ENCODE assay signal across 18 cellular contexts in the genomic region with DNA sequence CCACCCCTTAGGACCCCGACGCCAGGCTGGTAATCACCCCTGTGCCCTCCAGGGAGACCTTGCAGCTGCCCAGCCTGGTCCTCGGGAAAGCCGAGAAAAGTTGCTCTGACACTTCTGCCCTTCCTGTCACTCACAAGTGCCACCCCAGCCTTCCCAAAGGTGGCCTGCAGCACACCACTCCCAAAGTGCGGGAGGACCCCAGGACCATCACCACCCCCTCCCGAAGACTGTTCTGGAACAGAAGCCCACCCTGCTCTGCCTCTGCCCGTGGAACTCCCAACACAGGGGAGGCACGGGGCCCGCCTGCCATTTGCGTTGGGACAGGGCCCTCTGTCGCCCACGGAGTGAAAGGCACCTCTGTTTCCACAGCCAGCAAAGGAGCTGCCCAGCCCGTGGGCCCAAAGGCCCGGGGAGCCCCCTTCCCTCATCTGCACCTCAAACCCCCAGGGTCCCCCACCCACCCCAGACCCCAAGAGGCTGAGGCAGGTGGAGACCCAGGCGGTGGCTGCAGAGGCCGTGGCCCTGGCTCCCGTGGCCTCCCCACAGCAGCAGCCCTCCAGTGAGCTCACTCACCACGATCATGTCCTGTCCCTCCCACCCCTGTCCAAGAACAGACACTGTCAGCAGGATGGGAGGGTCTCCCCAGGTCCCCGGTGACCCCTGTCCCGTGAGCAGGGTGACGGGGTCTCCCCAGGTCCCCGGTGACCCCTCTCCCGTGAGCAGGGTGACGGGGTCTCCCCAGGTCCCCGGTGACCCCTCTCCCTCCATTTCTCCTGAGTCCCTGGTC. TPM values are rescaled to one million over a fixed set of nuclear protein-coding genes. Genes with fewer than 3 reads are reported as not detected.
A peak's percentile ranks its signal among the peaks of the same experiment; 100 is the strongest.
DNase-seq lines count a peak whose midpoint lies in the region; FAIRE-seq and TF ChIP-seq lines count a peak whose summit lies in the region.
"Had no signal": no experiment of that assay in that cellular context is flagged by ENCODE, and none has a peak within 500 bp of the region (broad histone marks: within the 10 kb centered on the region; RNA-seq: fewer than 3 reads in every experiment).

No MANE protein-coding gene starts in this region.

- no peak overlapping the region for H3K4me3 ChIP-seq in kidney (ENCODE audit: low read length in 2 of 2)
- no peak overlapping the region for H3K4me3 ChIP-seq in sigmoid colon
- no peak overlapping the region for H3K4me3 ChIP-seq in brain microvascular endothelial cell (ENCODE audit: low read depth, low read length)

- DNase-seq in activated effector memory CD4-positive, alpha-beta T cell treated with anti-CD3 and anti-CD28 coated beads, Interleukin-2, amount 50 U/mL, for 16 hours: peak; percentile 50
- no peak for DNase-seq in activated effector memory CD4-positive, alpha-beta T cell treated with Interleukin-2 at 50 U/mL for 16 hours
- DNase-seq in kidney (peak; percentile 73), sigmoid colon (peak; percentile 34), SK-N-DZ (ENCODE audit: low spot score) (no peak), NCI-H2196 (lab: John Stamatoyannopoulos, UW; ENCODE audit: unreplicated experiment) (no peak), AG08395 (ENCODE audit: low spot score) (no peak), brain microvascular endothelial cell (no peak)
- DNase-seq: Calu3; CD4-positive, alpha-beta T cell; KBM-7; NCI-H1105; NCI-H187 treated with DMSO at 0.1 percent for 48 hours; NCI-H774; SK-N-SH had no signal

- H3K9me3 ChIP-seq in kidney (ENCODE audit: control insufficient read depth in 1 of 2, low read length in 2 of 2) (no peaks in the 10 kb centered on the region), sigmoid colon (no peaks in the 10 kb centered on the region)
- H3K9me3 ChIP-seq: SK-N-SH had no signal

- no peaks in the 10 kb centered on the region for H3K36me3 ChIP-seq in kidney (ENCODE audit: control insufficient read depth in 1 of 2, insufficient read depth in 2 of 2, low read length in 2 of 2)
- H3K36me3 ChIP-seq in sigmoid colon: no peaks in the 10 kb centered on the region
- H3K36me3 ChIP-seq in brain microvascular endothelial cell (replicated peaks): no peaks in the 10 kb centered on the region

- no peak overlapping the region for H3K9ac ChIP-seq in kidney (ENCODE audit: low read length in 2 of 2)
- H3K9ac ChIP-seq: SK-N-SH had no signal

- peaks cover 0 to 22% (median 0%) of the 10 kb centered on the region in 3 donors for H3K27me3 ChIP-seq in sigmoid colon
- no peaks in the 10 kb centered on the region for H3K27me3 ChIP-seq in brain microvascular endothelial cell (replicated peaks)

- in situ Hi-C loops in brain microvascular endothelial cell (cut with HindIII; ENCODE audit: low pct_ligation_motif_present, low sequenced_read_pairs): no loop called here

- FAIRE-seq in kidney (lab: Jason Lieb, UNC): no peak
- FAIRE-seq: A204.1, GM12891 had no signal

- intact Hi-C loops in kidney (cut with DNase I) (no loop called here), sigmoid colon (cut with DNase I) (no loop called here)

- TF ChIP-seq POLR2A in sigmoid colon (IDR thresholded peaks at IDR 0.05): no peak

- TF ChIP-seq CTCF in kidney (IDR thresholded peaks at IDR 0.05; ENCODE audit: borderline replicate concordance, extremely low read depth, insufficient read depth): no peak
- no peak for TF ChIP-seq CTCF in sigmoid colon (IDR thresholded peaks at IDR 0.05)
- TF ChIP-seq CTCF in brain microvascular endothelial cell (IDR thresholded peaks at IDR 0.05; ENCODE audit: low read depth, low read length, missing control alignments): no peak

- TF ChIP-seq EP300 in sigmoid colon (IDR thresholded peaks at IDR 0.05): no peak

- no peaks in the 10 kb centered on the region for H3K4me1 ChIP-seq in kidney (ENCODE audit: control insufficient read depth in 1 of 2, insufficient read depth in 1 of 2, low read depth in 1 of 2, low read length in 2 of 2)
- H3K4me1 ChIP-seq in sigmoid colon: no peaks in the 10 kb centered on the region

- WGBS in sigmoid colon, 2 donors: 86 to 90% methylated on average over 25 of the region's 25 CpGs

- H3K27ac ChIP-seq in kidney (ENCODE audit: low read depth in 2 of 2, low read length in 2 of 2) (no peak overlapping the region), sigmoid colon (no peak overlapping the region), brain microvascular endothelial cell (no peak overlapping the region)
- H3K27ac ChIP-seq: HL-60 had no signal

RNA-seq across cellular contexts. Expression of gene PPP2R2D, which starts 47.8 kb away (rescaled TPM):
- total RNA-seq in kidney (28.3 TPM), sigmoid colon (10 to 100 TPM; 22.7 to 44.0 (median 34.6) TPM)
- polyA plus RNA-seq in kidney (ENCODE audit: insufficient read depth, low read depth, low replicate concordance) (34.8 TPM), sigmoid colon (10 to 100 TPM; 18.4 to 23.8 (median 22.8) TPM)
- 28.5 and 36.9 TPM in 2 replicates for polyA plus RNA-seq in SK-N-DZ (2014; cell fraction: cytosol; rRNA removed)
- 51.0 and 68.0 TPM in 2 replicates for polyA plus RNA-seq in SK-N-DZ (2014; cell fraction: nucleus; rRNA removed)

Comparison
In these comparisons a context has a peak if more than half of its experiments do, and no peak if none do; other contexts are left out.
1. DNase-seq: peak in activated effector memory CD4-positive, alpha-beta T cell treated with anti-CD3 and anti-CD28 coated beads, Interleukin-2, amount 50 U/mL, for 16 hours (single experiment), kidney (single experiment) and sigmoid colon (single experiment); none in activated effector memory CD4-positive, alpha-beta T cell treated with Interleukin-2 at 50 U/mL for 16 hours (single experiment), SK-N-DZ (single experiment), NCI-H2196 (single experiment), AG08395 (single experiment) and brain microvascular endothelial cell (single experiment).